Comparison of ENCODE assay signal across 14 cellular contexts in genomic region chr2:231200805-231201474, GRCh38. TPM values are rescaled to one million over a fixed set of nuclear protein-coding genes. Genes with fewer than 3 reads are reported as not detected.
DNase-seq lines count a peak whose midpoint lies in the region; ATAC-seq and TF ChIP-seq lines count a peak whose summit lies in the region.
"Had no signal": no experiment of that assay in that cellular context is flagged by ENCODE, and none has a peak within 500 bp of the region (broad histone marks: within the 10 kb centered on the region; RNA-seq: fewer than 3 reads in every experiment).

No MANE protein-coding gene starts in this region.

- intact Hi-C loops in activated T-helper 1 cell treated with anti-CD3 and anti-CD28 coated beads, Interleukin-12 subunit alpha, Interleukin-12 subunit beta, Interleukin-2, Interleukin-4 antibody, amounts not matched to agents 30 ng/mL and 10 ng/mL and 1 ng/mL, durations not matched to agents 14 hours and 24 hours and 36 hours (cut with micrococcal nuclease): no loop called here
- intact Hi-C loops in transverse colon (cut with DNase I; ENCODE audit: low total_unique reads): no loop called here

- no peak for TF ChIP-seq CTCF in foreskin keratinocyte (conservative IDR thresholded peaks at IDR 0.05)
- TF ChIP-seq CTCF in transverse colon (IDR thresholded peaks at IDR 0.05): no peak

- no peaks in the 10 kb centered on the region for H3K36me3 Mint-ChIP-seq in activated naive CD8-positive, alpha-beta T cell
- no peaks in the 10 kb centered on the region for H3K36me3 Mint-ChIP-seq in activated naive CD8-positive, alpha-beta T cell treated with anti-CD3 and anti-CD28 coated beads, Interleukin-2, amount 50 U/mL, for 24 hours (ENCODE audit: low read depth)
- H3K36me3 Mint-ChIP-seq in activated T-helper 1 cell treated with anti-CD3 and anti-CD28 coated beads, Interleukin-12 subunit alpha, Interleukin-12 subunit beta, Interleukin-2, Interleukin-4 antibody, amounts not matched to agents 30 ng/mL and 10 ng/mL and 1 ng/mL, durations not matched to agents 14 hours and 24 hours and 36 hours (ENCODE audit: low read depth): no peaks in the 10 kb centered on the region

- H3K27ac Mint-ChIP-seq in activated naive CD8-positive, alpha-beta T cell: no peak overlapping the region
- H3K27ac Mint-ChIP-seq in activated naive CD8-positive, alpha-beta T cell treated with anti-CD3 and anti-CD28 coated beads, Interleukin-2, amount 50 U/mL, for 24 hours: no peak overlapping the region
- no peak overlapping the region for H3K27ac Mint-ChIP-seq in activated T-helper 1 cell treated with anti-CD3 and anti-CD28 coated beads, Interleukin-12 subunit alpha, Interleukin-12 subunit beta, Interleukin-2, Interleukin-4 antibody, amounts not matched to agents 30 ng/mL and 10 ng/mL and 1 ng/mL, durations not matched to agents 14 hours and 24 hours and 36 hours

- H3K36me3 ChIP-seq in transverse colon: no peaks in the 10 kb centered on the region

- no peaks in the 10 kb centered on the region for H3K9me3 Mint-ChIP-seq in activated naive CD8-positive, alpha-beta T cell (ENCODE audit: low read depth)
- H3K9me3 Mint-ChIP-seq in activated naive CD8-positive, alpha-beta T cell treated with anti-CD3 and anti-CD28 coated beads, Interleukin-2, amount 50 U/mL, for 24 hours: no peaks in the 10 kb centered on the region
- H3K9me3 Mint-ChIP-seq in activated T-helper 1 cell treated with anti-CD3 and anti-CD28 coated beads, Interleukin-12 subunit alpha, Interleukin-12 subunit beta, Interleukin-2, Interleukin-4 antibody, amounts not matched to agents 30 ng/mL and 10 ng/mL and 1 ng/mL, durations not matched to agents 14 hours and 24 hours and 36 hours: no peaks in the 10 kb centered on the region

- peaks cover 2% of the 10 kb centered on the region for H3K27me3 Mint-ChIP-seq in activated naive CD8-positive, alpha-beta T cell
- peaks cover 3% of the 10 kb centered on the region for H3K27me3 Mint-ChIP-seq in activated naive CD8-positive, alpha-beta T cell treated with anti-CD3 and anti-CD28 coated beads, Interleukin-2, amount 50 U/mL, for 24 hours
- H3K27me3 Mint-ChIP-seq in activated T-helper 1 cell treated with anti-CD3 and anti-CD28 coated beads, Interleukin-12 subunit alpha, Interleukin-12 subunit beta, Interleukin-2, Interleukin-4 antibody, amounts not matched to agents 30 ng/mL and 10 ng/mL and 1 ng/mL, durations not matched to agents 14 hours and 24 hours and 36 hours (ENCODE audit: insufficient read depth): peaks cover 16% of the 10 kb centered on the region

- peaks cover 6% of the 10 kb centered on the region for H3K27me3 ChIP-seq in foreskin keratinocyte
- H3K27me3 ChIP-seq in transverse colon: no peaks in the 10 kb centered on the region

- DNase-seq in activated naive CD8-positive, alpha-beta T cell treated with anti-CD3 and anti-CD28 coated beads, Interleukin-2, amount 50 U/mL, for 24 hours: no peak
- no peak for DNase-seq in activated T-helper 1 cell treated with anti-CD3 and anti-CD28 coated beads, Interleukin-12 subunit alpha, Interleukin-12 subunit beta, Interleukin-2, Interleukin-4 antibody, amounts not matched to agents 30 ng/mL and 10 ng/mL and 1 ng/mL, durations not matched to agents 14 hours and 24 hours and 36 hours (ENCODE audit: low spot score)
- DNase-seq in foreskin keratinocyte: peak; percentile 28 to 56
- DNase-seq in transverse colon: no peak
- DNase-seq in ecto neural progenitor cell (ENCODE audit: low spot score): no peak
- DNase-seq: activated CD4-positive, CD25-positive, alpha-beta regulatory T cell treated with anti-CD3 and anti-CD28 coated beads, Interleukin-2, amount 50 U/mL, for 72 hours; activated gamma-delta T cell; dermis blood vessel endothelial cell; GDM1 had no signal

- in situ Hi-C loops in transverse colon (cut with MboI; ENCODE audit: low pct_ligation_motif_present in 1 of 4, low pct_unique_long_range_greater_than_20kb in 1 of 4, low sequenced_read_pairs in 3 of 4): loop anchor here in 2 of 4 donors (10.0 to 25.0 kb wide), 2 partner anchors 96 to 236 kb away; no protein-coding TSS in a partner anchor

- no peak for TF ChIP-seq POLR2A in transverse colon (IDR thresholded peaks at IDR 0.05)

- H3K4me3 Mint-ChIP-seq in activated naive CD8-positive, alpha-beta T cell: peak overlapping the region; percentile 30
- no peak overlapping the region for H3K4me3 Mint-ChIP-seq in activated naive CD8-positive, alpha-beta T cell treated with anti-CD3 and anti-CD28 coated beads, Interleukin-2, amount 50 U/mL, for 24 hours
- H3K4me3 Mint-ChIP-seq in activated T-helper 1 cell treated with anti-CD3 and anti-CD28 coated beads, Interleukin-12 subunit alpha, Interleukin-12 subunit beta, Interleukin-2, Interleukin-4 antibody, amounts not matched to agents 30 ng/mL and 10 ng/mL and 1 ng/mL, durations not matched to agents 14 hours and 24 hours and 36 hours: peak overlapping the region; percentile 53

- H3K9me3 ChIP-seq in transverse colon: no peaks in the 10 kb centered on the region
- H3K9me3 ChIP-seq: A549 had no signal

- H3K4me3 ChIP-seq in transverse colon: no peak overlapping the region
- H3K4me3 ChIP-seq: A549 had no signal

- H3K27ac ChIP-seq in foreskin keratinocyte (no peak overlapping the region), transverse colon (peak overlapping the region in 3 of 4 donors; percentile 1 to 33 (median 7))
- H3K27ac ChIP-seq: A549 had no signal

- WGBS in transverse colon (ENCODE audit: low coverage in 1 of 2), 2 donors: 50 to 85% methylated on average over 1 to 3 of the region's 3 CpGs

- no peak for TF ChIP-seq EP300 in transverse colon (IDR thresholded peaks at IDR 0.05; ENCODE audit: low read depth)

- H3K4me1 ChIP-seq in foreskin keratinocyte: peaks cover 9% of the 10 kb centered on the region
- peaks cover 6 to 17% (median 11%) of the 10 kb centered on the region in 4 donors for H3K4me1 ChIP-seq in transverse colon

- no peak for ATAC-seq in activated naive CD8-positive, alpha-beta T cell treated with anti-CD3 and anti-CD28 coated beads, Interleukin-2, amount 50 U/mL, for 24 hours
- peak; percentile 58 for ATAC-seq in foreskin keratinocyte
- ATAC-seq in GM19328 (IDR thresholded peaks at IDR 0.05; ENCODE audit: unreplicated experiment): no peak
- ATAC-seq in HG03097 (IDR thresholded peaks at IDR 0.05; ENCODE audit: low FRiP score, unreplicated experiment): no peak
- ATAC-seq: A549, Right ventricle myocardium inferior had no signal

- peaks cover 18% of the 10 kb centered on the region for H3K4me1 Mint-ChIP-seq in activated naive CD8-positive, alpha-beta T cell (ENCODE audit: low read depth)
- H3K4me1 Mint-ChIP-seq in activated naive CD8-positive, alpha-beta T cell treated with anti-CD3 and anti-CD28 coated beads, Interleukin-2, amount 50 U/mL, for 24 hours: peaks cover 25% of the 10 kb centered on the region
- H3K4me1 Mint-ChIP-seq in activated T-helper 1 cell treated with anti-CD3 and anti-CD28 coated beads, Interleukin-12 subunit alpha, Interleukin-12 subunit beta, Interleukin-2, Interleukin-4 antibody, amounts not matched to agents 30 ng/mL and 10 ng/mL and 1 ng/mL, durations not matched to agents 14 hours and 24 hours and 36 hours (ENCODE audit: low read depth): peaks cover 24% of the 10 kb centered on the region

RNA-seq across cellular contexts. Expression of gene ARMC9, which starts 2.5 kb away (rescaled TPM):
- 2.2 and 3.8 TPM in 2 replicates for total RNA-seq in activated T-helper 1 cell treated with anti-CD3 and anti-CD28 coated beads, Interleukin-12 subunit alpha, Interleukin-12 subunit beta, Interleukin-2, Interleukin-4 antibody, amounts not matched to agents 30 ng/mL and 10 ng/mL and 1 ng/mL, durations not matched to agents 14 hours and 24 hours and 36 hours
- total RNA-seq in foreskin keratinocyte: 13.4 and 15.4 TPM in 2 replicates
- polyA plus RNA-seq in foreskin keratinocyte: 9.1 and 11.0 TPM in 2 replicates
- total RNA-seq in transverse colon: 10 to 100 TPM; 11.5 to 59.5 (median 14.4) TPM

Comparison
In these comparisons a context has a peak if more than half of its experiments do, and no peak if none do; other contexts are left out.
1. DNase-seq: peak in foreskin keratinocyte (2 of 2); none in activated naive CD8-positive, alpha-beta T cell treated with anti-CD3 and anti-CD28 coated beads, Interleukin-2, amount 50 U/mL, for 24 hours (single experiment), activated T-helper 1 cell treated with anti-CD3 and anti-CD28 coated beads, Interleukin-12 subunit alpha, Interleukin-12 subunit beta, Interleukin-2, Interleukin-4 antibody, amounts not matched to agents 30 ng/mL and 10 ng/mL and 1 ng/mL, durations not matched to agents 14 hours and 24 hours and 36 hours (single experiment), transverse colon (single experiment) and ecto neural progenitor cell (single experiment).